ENCODE assay signal across 10 cellular contexts in genomic region chrX:24651783-24652182, GRCh38. TPM values are rescaled to one million over a fixed set of nuclear protein-coding genes. Genes with fewer than 3 reads are reported as not detected.
"Had no signal": no experiment of that assay in that cellular context is flagged by ENCODE, and none has a peak within 500 bp of the region (broad histone marks: within the 10 kb centered on the region; RNA-seq: fewer than 3 reads in every experiment).

No MANE protein-coding gene starts in this region.

- H3K4me3 ChIP-seq: GM23248 had no signal

- FAIRE-seq: H1, H54, HTR-8/SVneo had no signal

- DNase-seq: GM23248, H9, HCEC 1CT, HFFc6, KG1 had no signal

- H3K27ac ChIP-seq: GM23248, HL-60 had no signal

- H3K9ac ChIP-seq: GM23248 had no signal

- H2AFZ ChIP-seq: GM23248 had no signal

RNA-seq across cellular contexts. Expression of gene PCYT1B, which starts 4.6 kb away (rescaled TPM):
- total RNA-seq: GM23248, HFFc6, HT-29 had no signal
- polyA plus RNA-seq: GM23248 had no signal
